ENCODE assay signal across 9 cellular contexts in genomic region chr10:96830511-96831199, GRCh38. TPM values are rescaled to one million over a fixed set of nuclear protein-coding genes. Genes with fewer than 3 reads are reported as not detected.
DNase-seq lines count a peak whose midpoint lies in the region; ATAC-seq and FAIRE-seq lines count a peak whose summit lies in the region.
"Had no signal": no experiment of that assay in that cellular context is flagged by ENCODE, and none has a peak within 500 bp of the region (broad histone marks: within the 10 kb centered on the region; RNA-seq: fewer than 3 reads in every experiment).

No MANE protein-coding gene starts in this region.

- ATAC-seq in HG02610 (IDR thresholded peaks at IDR 0.05; ENCODE audit: unreplicated experiment) (no peak), HG03520 (IDR thresholded peaks at IDR 0.05; ENCODE audit: unreplicated experiment) (no peak)

- peak; percentile 58 for FAIRE-seq in RCC 7860 (lab: Jason Lieb, UNC)
- FAIRE-seq: colon had no signal

- DNase-seq in DMS153 (lab: John Stamatoyannopoulos, UW) (peak; percentile 10), HUDEP-2 (lab: John Stamatoyannopoulos, UW; ENCODE audit: unreplicated experiment in 76 of 76) (peak in 70 of 76 experiments; percentile 5 to 80 (median 47)), RCC 7860 (ENCODE audit: low spot score) (peak; percentile 52), glomerular endothelial cell (ENCODE audit: extremely low read depth, low read depth, low spot score) (peak; percentile 34), renal cortical epithelial cell (ENCODE audit: low read depth) (peak; percentile 72)
- peak; percentile 64 for DNase-seq in activated T-helper 9 cell treated with anti-CD3 and anti-CD28 coated beads, Interleukin-2, amount 50 U/mL, for 16 hours (ENCODE audit: low read depth)

RNA-seq across cellular contexts. Expression of gene LCOR, which starts 1.4 kb away (rescaled TPM):
- total RNA-seq in glomerular endothelial cell: 15.0 and 30.5 TPM in 2 replicates
- total RNA-seq in renal cortical epithelial cell: 24.0 and 49.2 TPM in 2 replicates

Comparison
In these comparisons a context has a peak if more than half of its experiments do, and no peak if none do; other contexts are left out.
1. DNase-seq: peak in every context shown above with its lines; median percentile 72 in renal cortical epithelial cell; 64 in activated T-helper 9 cell treated with anti-CD3 and anti-CD28 coated beads, Interleukin-2, amount 50 U/mL, for 16 hours; 52 in RCC 7860; 47 in HUDEP-2; 34 in glomerular endothelial cell; 10 in DMS153.